Comparison of ENCODE assay signal across 15 cellular contexts in the genomic region with DNA sequence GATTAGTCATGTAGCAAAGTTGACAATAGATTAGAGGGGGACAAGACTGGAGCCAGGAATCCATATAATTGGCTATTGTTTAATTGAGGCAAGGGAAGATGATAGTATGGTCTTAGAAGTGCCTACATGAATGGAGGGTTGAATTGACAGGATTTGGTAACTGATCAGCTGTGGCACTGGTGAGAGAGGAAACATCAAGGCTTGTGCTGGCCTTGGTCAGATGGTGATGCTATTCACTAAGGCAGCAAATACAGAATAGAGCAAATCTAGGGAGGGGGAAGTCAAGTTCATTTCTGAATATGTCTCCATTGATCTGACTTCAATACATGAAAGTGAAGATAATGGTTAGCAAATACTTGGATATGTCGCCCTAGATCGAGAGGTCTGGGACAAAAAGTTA. TPM values are rescaled to one million over a fixed set of nuclear protein-coding genes. Genes with fewer than 3 reads are reported as not detected.
A peak's percentile ranks its signal among the peaks of the same experiment; 100 is the strongest.
DNase-seq lines count a peak whose midpoint lies in the region; ATAC-seq and TF ChIP-seq lines count a peak whose summit lies in the region.
"Had no signal": no experiment of that assay in that cellular context is flagged by ENCODE, and none has a peak within 500 bp of the region (broad histone marks: within the 10 kb centered on the region; RNA-seq: fewer than 3 reads in every experiment).

No MANE protein-coding gene starts in this region.

- H3K27me3 ChIP-seq in layer of hippocampus (ENCODE audit: control insufficient read depth, insufficient read depth, low read length): no peaks in the 10 kb centered on the region
- no peaks in the 10 kb centered on the region for H3K27me3 ChIP-seq in GM23248 (replicated peaks; ENCODE audit: insufficient read depth)

- H3K4me1 ChIP-seq in GM23248 (ENCODE audit: insufficient read depth): peaks cover 23% of the 10 kb centered on the region

- H3K9ac ChIP-seq in GM23248: no peak overlapping the region

- no TSS peak for BruUV-seq in MCF 10A (replicated peaks; lab: Mats Ljungman, UMichigan)

- H3K36me3 ChIP-seq in GM23248 (ENCODE audit: low read depth): peaks cover 11% of the 10 kb centered on the region

- H3F3A ChIP-seq in GM23248 (ENCODE audit: insufficient read depth): peaks cover 2% of the 10 kb centered on the region; the same call in 1 of the 2 replicates

- intact Hi-C loops in MCF 10A (cut with micrococcal nuclease): no loop called here

- WGBS in GM23248 (ENCODE audit: low coverage in 1 of 2, low lambda C conversion rate in 2 of 2, missing lambda C conversion rate in 2 of 2), 2 experiments: 95 to 97% methylated on average over 2 of the region's 2 CpGs

- CTCF ChIA-PET in T-cell (lab: Charles Lee) (no interaction called here), MCF 10A (lab: Yijun Ruan, JAX) (interaction anchor here (0.6 to 7.0 kb wide), 4 partner anchors 12 to 337 kb away, joined by 3 to 45 read pairs (median 10); no protein-coding TSS in a partner anchor)

- H2AFZ ChIP-seq in GM23248: no peak overlapping the region

- H3K4me3 Mint-ChIP-seq in activated naive CD4-positive, alpha-beta T cell treated with anti-CD3 and anti-CD28 coated beads, Interleukin-2, amount 50 U/mL, for 24 hours: no peak overlapping the region
- no peak overlapping the region for H3K4me3 Mint-ChIP-seq in T-cell
- no peak overlapping the region for H3K4me3 Mint-ChIP-seq in MCF 10A (ENCODE audit: unreplicated experiment)
- H3K4me3 Mint-ChIP-seq: HFFc6 had no signal

- H3K36me3 Mint-ChIP-seq in activated naive CD4-positive, alpha-beta T cell treated with anti-CD3 and anti-CD28 coated beads, Interleukin-2, amount 50 U/mL, for 24 hours: peaks cover 13% of the 10 kb centered on the region
- H3K36me3 Mint-ChIP-seq in T-cell (peaks cover 55% of the 10 kb centered on the region), MCF 10A (ENCODE audit: insufficient read depth, unreplicated experiment) (peaks cover 38% of the 10 kb centered on the region)

- no peaks in the 10 kb centered on the region for H3K27me3 Mint-ChIP-seq in activated naive CD4-positive, alpha-beta T cell treated with anti-CD3 and anti-CD28 coated beads, Interleukin-2, amount 50 U/mL, for 24 hours
- H3K27me3 Mint-ChIP-seq in T-cell: no peaks in the 10 kb centered on the region
- no peaks in the 10 kb centered on the region for H3K27me3 Mint-ChIP-seq in MCF 10A (ENCODE audit: insufficient read depth, unreplicated experiment)

- no peaks in the 10 kb centered on the region for H4K20me1 ChIP-seq in GM23248 (ENCODE audit: insufficient read depth)

- POLR2A ChIA-PET in T-cell (lab: Charles Lee) (no interaction called here), MCF 10A (lab: Yijun Ruan, JAX) (no interaction called here)

- in situ Hi-C loops in GM23248 (cut with MboI): no loop called here

- H3K4me1 Mint-ChIP-seq in activated naive CD4-positive, alpha-beta T cell treated with anti-CD3 and anti-CD28 coated beads, Interleukin-2, amount 50 U/mL, for 24 hours: peaks cover 29% of the 10 kb centered on the region
- H3K4me1 Mint-ChIP-seq in T-cell: peaks cover 13 to 39% (median 27%) of the 10 kb centered on the region in 3 donors
- H3K4me1 Mint-ChIP-seq in MCF 10A (ENCODE audit: insufficient read depth, unreplicated experiment): no peaks in the 10 kb centered on the region

- no peaks in the 10 kb centered on the region for H3K9me3 ChIP-seq in GM23248 (ENCODE audit: low read depth)

- ATAC-seq in T-cell (replicated peaks in 1 of 4) (no peak), GM18520 (IDR thresholded peaks at IDR 0.05; ENCODE audit: unreplicated experiment) (no peak), GM18858 (IDR thresholded peaks at IDR 0.05; ENCODE audit: unreplicated experiment) (no peak)
- ATAC-seq: Right ventricle myocardium inferior had no signal

- peak overlapping the region; percentile 8 for H3K27ac ChIP-seq in layer of hippocampus (ENCODE audit: low read depth, low read length)
- H3K27ac ChIP-seq in GM23248: no peak overlapping the region
- H3K27ac ChIP-seq: C4-2B had no signal

- no peak for DNase-seq in activated naive CD4-positive, alpha-beta T cell treated with Interleukin-2 at 50 U/mL for 16 hours
- no peak for DNase-seq in T-cell
- DNase-seq in GM23248: no peak
- no peak for DNase-seq in MCF 10A (ENCODE audit: unreplicated experiment)
- DNase-seq: HFFc6, MM.1S, NCI-H1105, NCI-H187, NCI-H446 had no signal

- peak overlapping the region; percentile 1 for H3K27ac Mint-ChIP-seq in activated naive CD4-positive, alpha-beta T cell treated with anti-CD3 and anti-CD28 coated beads, Interleukin-2, amount 50 U/mL, for 24 hours
- H3K27ac Mint-ChIP-seq in T-cell (peak overlapping the region; percentile 13 to 41), MCF 10A (ENCODE audit: low read depth, unreplicated experiment) (no peak overlapping the region)
- H3K27ac Mint-ChIP-seq: HFFc6 had no signal

- TF ChIP-seq CTCF in MCF 10A (IDR thresholded peaks at IDR 0.05; ENCODE audit: unreplicated experiment): no peak

- H3K9me2 ChIP-seq in GM23248 (ENCODE audit: insufficient read depth): no peaks in the 10 kb centered on the region

- no peaks in the 10 kb centered on the region for H3K79me2 ChIP-seq in GM23248 (ENCODE audit: insufficient read depth)

- H3K4me2 ChIP-seq in GM23248 (ENCODE audit: unreplicated experiment): no peak overlapping the region

- H3K4me3 ChIP-seq in GM23248: no peak overlapping the region

- no peaks in the 10 kb centered on the region for H3K9me3 Mint-ChIP-seq in activated naive CD4-positive, alpha-beta T cell treated with anti-CD3 and anti-CD28 coated beads, Interleukin-2, amount 50 U/mL, for 24 hours
- H3K9me3 Mint-ChIP-seq in T-cell (no peaks in the 10 kb centered on the region), MCF 10A (ENCODE audit: unreplicated experiment) (no peaks in the 10 kb centered on the region)
- H3K9me3 Mint-ChIP-seq: HFFc6 had no signal

RNA-seq across cellular contexts. Expression of gene APOA1, which starts 54.3 kb away (rescaled TPM):
- 1 to 10 TPM in 4 of 5 donors, not detected in 1; 1.1 to 5.4 (median 4.2) TPM for total RNA-seq in T-cell
- not detected in 2 replicates for total RNA-seq in GM23248 (2014; rRNA removed; shearing (Covaris generic))
- 0.23 TPM in 1 of 2 replicates, not detected in the other for polyA plus RNA-seq in GM23248 (2016; fragmentation: Nextera tagmentation; extraction: Ambion mirVana)
- total RNA-seq in MCF 10A (2022): not detected in 2 replicates
- total RNA-seq: HFFc6 had no signal
